ENCODE assay signal across 37 cellular contexts in genomic region chr3:161345023-161345422, GRCh38. TPM values are rescaled to one million over a fixed set of nuclear protein-coding genes. Genes with fewer than 3 reads are reported as not detected.
"Had no signal": no experiment of that assay in that cellular context is flagged by ENCODE, and none has a peak within 500 bp of the region (broad histone marks: within the 10 kb centered on the region; RNA-seq: fewer than 3 reads in every experiment).

No MANE protein-coding gene starts in this region.

- H3K9me3 Mint-ChIP-seq: activated B cell treated with CpG ODN at 0.5 μM for 24 hours; activated CD4-positive, alpha-beta memory T cell treated with anti-CD3 and anti-CD28 coated beads for 36 hours; activated CD4-positive, alpha-beta T cell treated with anti-CD3 and anti-CD28 coated beads, Interleukin-2, amount 10 ng/mL, durations not matched to agents 24 days and 14 days; activated CD8-positive, alpha-beta T cell treated with anti-CD3 and anti-CD28 coated beads for 36 hours; activated naive CD4-positive, alpha-beta T cell treated with anti-CD3 and anti-CD28 coated beads for 36 hours; activated naive CD4-positive, alpha-beta T cell treated with anti-CD3 and anti-CD28 coated beads, Interleukin-2, amount 50 U/mL, for 72 hours; activated naive CD8-positive, alpha-beta T cell treated with anti-CD3 and anti-CD28 coated beads for 36 hours; activated T-cell treated with anti-CD3 and anti-CD28 coated beads, Interleukin-2, amount 50 U/mL, for 4 hours; activated T-helper 1 cell treated with anti-CD3 and anti-CD28 coated beads, Interleukin-12 subunit alpha, Interleukin-12 subunit beta, Interleukin-2, Interleukin-4 antibody, amounts not matched to agents 30 ng/mL and 10 ng/mL and 1 ng/mL, durations not matched to agents 14 hours and 24 hours and 36 hours; activated T-helper 17 cell treated with anti-CD3 and anti-CD28 coated beads, Interleukin-2, amount 50 U/mL, for 72 hours; T-helper 1 cell treated with Interleukin-12 subunit alpha and Interleukin-12 subunit beta and Interleukin-4 antibody, amounts not matched to agents 30 μg/mL and 1 μg/mL, for 36 hours; T-helper 2 cell treated with Interferon-gamma antibody and Interleukin-4, amounts not matched to agents 5 μg/mL and 100 μg/mL, for 36 hours had no signal

- H3K4me3 Mint-ChIP-seq: activated B cell treated with CpG ODN at 0.5 μM for 24 hours; activated CD4-positive, alpha-beta memory T cell treated with anti-CD3 and anti-CD28 coated beads for 36 hours; activated CD4-positive, alpha-beta T cell treated with anti-CD3 and anti-CD28 coated beads, Interleukin-2, amount 10 ng/mL, durations not matched to agents 24 days and 14 days; activated CD8-positive, alpha-beta T cell treated with anti-CD3 and anti-CD28 coated beads for 36 hours; activated naive CD4-positive, alpha-beta T cell treated with anti-CD3 and anti-CD28 coated beads for 36 hours; activated naive CD8-positive, alpha-beta T cell treated with anti-CD3 and anti-CD28 coated beads for 36 hours; activated T-cell treated with anti-CD3 and anti-CD28 coated beads, Interleukin-2, amount 50 U/mL, for 4 hours; activated T-cell treated with anti-CD3 and anti-CD28 coated beads, Interleukin-2, amount 50 U/mL, for 72 hours; activated T-helper 1 cell treated with anti-CD3 and anti-CD28 coated beads, Interleukin-12 subunit alpha, Interleukin-12 subunit beta, Interleukin-2, Interleukin-4 antibody, amounts not matched to agents 30 ng/mL and 10 ng/mL and 1 ng/mL, durations not matched to agents 14 hours and 24 hours and 36 hours; activated T-helper 17 cell treated with anti-CD3 and anti-CD28 coated beads, Interleukin-2, amount 50 U/mL, for 72 hours; T-helper 1 cell treated with Interleukin-12 subunit alpha and Interleukin-12 subunit beta and Interleukin-4 antibody, amounts not matched to agents 30 μg/mL and 1 μg/mL, for 36 hours; T-helper 2 cell treated with Interferon-gamma antibody and Interleukin-4, amounts not matched to agents 5 μg/mL and 100 μg/mL, for 36 hours had no signal

- H3K36me3 ChIP-seq: adrenal gland, brain microvascular endothelial cell, breast epithelium had no signal

- H3K9me3 ChIP-seq: adrenal gland, body of pancreas, breast epithelium had no signal

- H3K27ac Mint-ChIP-seq: activated B cell treated with CpG ODN at 0.5 μM for 24 hours; activated CD4-positive, alpha-beta memory T cell treated with anti-CD3 and anti-CD28 coated beads for 36 hours; activated CD4-positive, alpha-beta T cell treated with anti-CD3 and anti-CD28 coated beads, Interleukin-2, amount 10 ng/mL, durations not matched to agents 24 days and 14 days; activated CD8-positive, alpha-beta T cell treated with anti-CD3 and anti-CD28 coated beads for 36 hours; activated naive CD4-positive, alpha-beta T cell treated with anti-CD3 and anti-CD28 coated beads for 36 hours; activated naive CD4-positive, alpha-beta T cell treated with anti-CD3 and anti-CD28 coated beads, Interleukin-2, amount 50 U/mL, for 72 hours; activated naive CD8-positive, alpha-beta T cell treated with anti-CD3 and anti-CD28 coated beads for 36 hours; activated T-cell treated with anti-CD3 and anti-CD28 coated beads, Interleukin-2, amount 50 U/mL, for 72 hours; activated T-helper 1 cell treated with anti-CD3 and anti-CD28 coated beads, Interleukin-12 subunit alpha, Interleukin-12 subunit beta, Interleukin-2, Interleukin-4 antibody, amounts not matched to agents 30 ng/mL and 10 ng/mL and 1 ng/mL, durations not matched to agents 14 hours and 24 hours and 36 hours; activated T-helper 17 cell treated with anti-CD3 and anti-CD28 coated beads, Interleukin-2, amount 50 U/mL, for 72 hours; T-helper 1 cell treated with Interleukin-12 subunit alpha and Interleukin-12 subunit beta and Interleukin-4 antibody, amounts not matched to agents 30 μg/mL and 1 μg/mL, for 36 hours; T-helper 2 cell treated with Interferon-gamma antibody and Interleukin-4, amounts not matched to agents 5 μg/mL and 100 μg/mL, for 36 hours had no signal

- H3K27me3 ChIP-seq: adrenal gland, body of pancreas, brain microvascular endothelial cell, breast epithelium had no signal

- H3K36me3 Mint-ChIP-seq: activated CD4-positive, alpha-beta memory T cell treated with anti-CD3 and anti-CD28 coated beads for 36 hours; activated naive CD8-positive, alpha-beta T cell treated with anti-CD3 and anti-CD28 coated beads for 36 hours had no signal

- DNase-seq: activated B cell treated with CpG ODN at 0.5 μM for 24 hours; activated CD4-positive, alpha-beta memory T cell treated with anti-CD3 and anti-CD28 coated beads for 36 hours; activated CD4-positive, alpha-beta T cell treated with anti-CD3 and anti-CD28 coated beads for 4 hours; activated CD4-positive, alpha-beta T cell treated with anti-CD3 and anti-CD28 coated beads, Interleukin-2, amount 10 ng/mL, durations not matched to agents 24 days and 14 days; activated CD4-positive, alpha-beta T cell treated with anti-CD3 and anti-CD28 coated beads, Interleukin-2, amount 50 U/mL, for 1 hour; activated CD4-positive, alpha-beta T cell treated with anti-CD3 and anti-CD28 coated beads, Interleukin-2, amount 50 U/mL, for 4 hours; activated CD4-positive, CD25-positive, alpha-beta regulatory T cell treated with anti-CD3 and anti-CD28 coated beads, Interleukin-2, amount 50 U/mL, for 72 hours; activated CD8-positive, alpha-beta memory T cell treated with anti-CD3 and anti-CD28 coated beads, Interleukin-2, amount 50 U/mL, for 4 hours; activated CD8-positive, alpha-beta T cell treated with anti-CD3 and anti-CD28 coated beads for 36 hours; activated effector memory CD4-positive, alpha-beta T cell treated with anti-CD3 and anti-CD28 coated beads, Interleukin-2, amount 50 U/mL, for 16 hours; activated gamma-delta T cell treated with Interleukin-2 at 50 U/mL for 16 hours; activated naive CD4-positive, alpha-beta T cell; activated naive CD4-positive, alpha-beta T cell treated with anti-CD3 and anti-CD28 coated beads for 36 hours; activated naive CD4-positive, alpha-beta T cell treated with anti-CD3 and anti-CD28 coated beads, Interleukin-2, amount 50 U/mL, for 16 hours; activated naive CD8-positive, alpha-beta T cell treated with anti-CD3 and anti-CD28 coated beads for 36 hours; activated T-cell treated with anti-CD3 and anti-CD28 coated beads for 4 hours; activated T-cell treated with anti-CD3 and anti-CD28 coated beads, Interleukin-2, amount 50 U/mL, for 1 hour; activated T-cell treated with anti-CD3 and anti-CD28 coated beads, Interleukin-2, amount 50 U/mL, for 4 hours; activated T-cell treated with anti-CD3 and anti-CD28 coated beads, Interleukin-2, amount 50 U/mL, for 72 hours; adrenal gland; amniotic stem cell; aorta; body of pancreas; brain microvascular endothelial cell; central memory CD4-positive, alpha-beta T cell; cerebellar nuclear complex; T-helper 2 cell; T-helper 9 cell had no signal

- H3K4me1 Mint-ChIP-seq: activated B cell treated with CpG ODN at 0.5 μM for 24 hours had no signal

- H3K4me3 ChIP-seq: adrenal gland, body of pancreas, breast epithelium had no signal

- FAIRE-seq: TTC549 had no signal

- H3K4me1 ChIP-seq: adrenal gland, body of pancreas, breast epithelium had no signal

- H3K27ac ChIP-seq: adrenal gland, body of pancreas, brain microvascular endothelial cell, breast epithelium, VCaP had no signal

RNA-seq across cellular contexts. Expression of gene SPTSSB, which starts 26.3 kb away (rescaled TPM):
- total RNA-seq: activated B cell treated with CpG ODN at 0.5 μM for 24 hours; activated CD4-positive, alpha-beta memory T cell treated with anti-CD3 and anti-CD28 coated beads for 36 hours; activated CD4-positive, alpha-beta T cell treated with anti-CD3 and anti-CD28 coated beads, Interleukin-2, amount 10 ng/mL, durations not matched to agents 24 days and 14 days; activated CD8-positive, alpha-beta memory T cell treated with anti-CD3 and anti-CD28 coated beads for 36 hours; activated CD8-positive, alpha-beta T cell treated with anti-CD3 and anti-CD28 coated beads for 36 hours; activated naive CD4-positive, alpha-beta T cell treated with anti-CD3 and anti-CD28 coated beads for 36 hours; activated naive CD4-positive, alpha-beta T cell treated with anti-CD3 and anti-CD28 coated beads, Interleukin-2, amount 50 U/mL, for 72 hours; activated naive CD8-positive, alpha-beta T cell treated with anti-CD3 and anti-CD28 coated beads for 36 hours; activated T-cell treated with anti-CD3 and anti-CD28 coated beads, Interleukin-2, amount 50 U/mL, for 72 hours; activated T-helper 1 cell treated with anti-CD3 and anti-CD28 coated beads, Interleukin-12 subunit alpha, Interleukin-12 subunit beta, Interleukin-2, Interleukin-4 antibody, amounts not matched to agents 30 ng/mL and 10 ng/mL and 1 ng/mL, durations not matched to agents 14 hours and 24 hours and 36 hours; activated T-helper 17 cell treated with anti-CD3 and anti-CD28 coated beads, Interleukin-2, amount 50 U/mL, for 72 hours had no signal
